In genomic region chr6:32267035-32267434, GRCh38 we compare ENCODE assay signal across 27 cellular contexts.
"Had no signal": no experiment of that assay in that cellular context is flagged by ENCODE, and none has a peak within 500 bp of the region (broad histone marks: within the 10 kb centered on the region; RNA-seq: fewer than 3 reads in every experiment).

No MANE protein-coding gene starts in this region.

- H3K27ac Mint-ChIP-seq: activated CD8-positive, alpha-beta T cell treated with anti-CD3 and anti-CD28 coated beads for 36 hours; activated naive CD8-positive, alpha-beta T cell; activated T-cell treated with anti-CD3 and anti-CD28 coated beads, Interleukin-2, amount 50 U/mL, for 72 hours; nephron; progenitor cell of endocrine pancreas; stimulated activated naive CD8-positive, alpha-beta T cell treated with anti-CD3 and anti-CD28 coated beads, Interleukin-15, Interleukin-2, amounts not matched to agents 100 ng/mL and 50 ng/mL, for 24 hours had no signal

- H3K27me3 ChIP-seq: body of pancreas, esophagus squamous epithelium, right lobe of liver had no signal

- FAIRE-seq: colon, endometrium, urothelium cell line had no signal

- DNase-seq: activated CD4-positive, alpha-beta T cell treated with anti-CD3 and anti-CD28 coated beads, Interleukin-2, amount 50 U/mL, for 1 hour; activated CD8-positive, alpha-beta T cell treated with anti-CD3 and anti-CD28 coated beads for 36 hours; activated effector memory CD4-positive, alpha-beta T cell treated with Interleukin-2 at 50 U/mL for 16 hours; activated naive CD4-positive, alpha-beta T cell treated with Interleukin-2 at 50 U/mL for 16 hours; activated T-cell treated with anti-CD3 and anti-CD28 coated beads, Interleukin-2, amount 50 U/mL, for 72 hours; aorta; body of pancreas; effector CD8-positive, alpha-beta T cell; esophagus squamous epithelium; foreskin melanocyte; islet precursor cell; left ventricle myocardium inferior; mucosa of descending colon; right lobe of liver; stimulated activated CD4-positive, alpha-beta T cell treated with anti-CD3 and anti-CD28 coated beads, Interleukin-2, amount 100 ng/mL, for 48 hours; T1000; trophoblast cell had no signal

- H3K4me1 Mint-ChIP-seq: nephron had no signal

- H3K36me3 ChIP-seq: left ventricle myocardium inferior, right lobe of liver, thoracic aorta had no signal

- H3K9me3 Mint-ChIP-seq: activated CD8-positive, alpha-beta T cell treated with anti-CD3 and anti-CD28 coated beads for 36 hours; activated T-cell treated with anti-CD3 and anti-CD28 coated beads, Interleukin-2, amount 50 U/mL, for 72 hours; stimulated activated naive CD8-positive, alpha-beta T cell treated with anti-CD3 and anti-CD28 coated beads, Interleukin-15, Interleukin-2, amounts not matched to agents 100 ng/mL and 50 ng/mL, for 24 hours had no signal

- H3K9me3 ChIP-seq: body of pancreas, esophagus squamous epithelium, left ventricle myocardium inferior, mucosa of descending colon, right lobe of liver, thoracic aorta had no signal

- H3K4me3 ChIP-seq: body of pancreas, esophagus squamous epithelium, left ventricle myocardium inferior, lung, mucosa of descending colon, right lobe of liver, thoracic aorta had no signal

- H3K27me3 Mint-ChIP-seq: activated naive CD8-positive, alpha-beta T cell had no signal

- H3K4me3 Mint-ChIP-seq: activated CD8-positive, alpha-beta T cell treated with anti-CD3 and anti-CD28 coated beads for 36 hours; activated naive CD8-positive, alpha-beta T cell; activated T-cell treated with anti-CD3 and anti-CD28 coated beads, Interleukin-2, amount 50 U/mL, for 72 hours; nephron; stimulated activated naive CD8-positive, alpha-beta T cell treated with anti-CD3 and anti-CD28 coated beads, Interleukin-15, Interleukin-2, amounts not matched to agents 100 ng/mL and 50 ng/mL, for 24 hours had no signal

- H3K4me1 ChIP-seq: body of pancreas, esophagus squamous epithelium, left ventricle myocardium inferior, right lobe of liver had no signal

- ATAC-seq: activated CD8-positive, alpha-beta T cell treated with anti-CD3 and anti-CD28 coated beads for 36 hours; activated T-cell treated with anti-CD3 and anti-CD28 coated beads, Interleukin-2, amount 50 U/mL, for 72 hours; body of pancreas; mucosa of descending colon; right lobe of liver had no signal

- H3K27ac ChIP-seq: body of pancreas, epithelial cell of prostate, esophagus squamous epithelium, left ventricle myocardium inferior, right lobe of liver, thoracic aorta had no signal
